In genomic region chr9:86585422-86586143, GRCh38 we compare ENCODE assay signal across 11 cellular contexts.
A peak's percentile ranks its signal among the peaks of the same experiment; 100 is the strongest.
DNase-seq lines count a peak whose midpoint lies in the region; ATAC-seq lines count a peak whose summit lies in the region.
"Had no signal": no experiment of that assay in that cellular context is flagged by ENCODE, and none has a peak within 500 bp of the region (broad histone marks: within the 10 kb centered on the region; RNA-seq: fewer than 3 reads in every experiment).

No MANE protein-coding gene starts in this region.

- no peaks in the 10 kb centered on the region for H3F3A ChIP-seq in GM23248 (ENCODE audit: insufficient read depth)

- 0 out of 2 replicates have a peak overlapping the region, but pooled peaks have one; percentile 35 for H3K9ac ChIP-seq in GM23248

- H3K4me3 ChIP-seq in GM23248 = peak overlapping the region; percentile 50

- no peaks in the 10 kb centered on the region for H3K4me1 Mint-ChIP-seq in stimulated activated effector memory CD8-positive, alpha-beta T cell treated with anti-CD3 and anti-CD28 coated beads, Interleukin-12 subunit alpha, Interleukin-12 subunit beta, amount 100 ng/mL, for 72 hours

- peak overlapping the region; percentile 9 for H3K27ac Mint-ChIP-seq in stimulated activated effector memory CD8-positive, alpha-beta T cell treated with anti-CD3 and anti-CD28 coated beads, Interleukin-12 subunit alpha, Interleukin-12 subunit beta, amount 100 ng/mL, for 72 hours
- H3K27ac Mint-ChIP-seq: activated CD8-positive, alpha-beta T cell treated with anti-CD3 and anti-CD28 coated beads for 36 hours had no signal

- H3K27me3 ChIP-seq in GM23248 (replicated peaks; ENCODE audit: insufficient read depth) = no peaks in the 10 kb centered on the region

- no peaks in the 10 kb centered on the region for H3K9me3 Mint-ChIP-seq in stimulated activated effector memory CD8-positive, alpha-beta T cell treated with anti-CD3 and anti-CD28 coated beads, Interleukin-12 subunit alpha, Interleukin-12 subunit beta, amount 100 ng/mL, for 72 hours
- H3K9me3 Mint-ChIP-seq: activated CD8-positive, alpha-beta T cell treated with anti-CD3 and anti-CD28 coated beads for 36 hours had no signal

- H2AFZ ChIP-seq in GM23248 = peak overlapping the region; percentile 74

- no peaks in the 10 kb centered on the region for H3K4me1 ChIP-seq in GM23248 (ENCODE audit: insufficient read depth)

- in situ Hi-C loops in GM23248 (cut with MboI) = no loop called here

- DNase-seq in GM23248 (no peak), amniotic epithelial cell (ENCODE audit: low read depth) (peak; percentile 86), left lobe of liver (ENCODE audit: low spot score) (no peak), NCI-H2227 (lab: John Stamatoyannopoulos, UW; ENCODE audit: unreplicated experiment) (no peak), middle frontal gyrus (ENCODE audit: extremely low spot score, low spot score) (no peak), SKM-1 (lab: John Stamatoyannopoulos, UW; ENCODE audit: unreplicated experiment) (no peak)
- DNase-seq in stimulated activated effector memory CD8-positive, alpha-beta T cell treated with anti-CD3 and anti-CD28 coated beads, Interleukin-12 subunit alpha, Interleukin-12 subunit beta, amount 100 ng/mL, for 72 hours (ENCODE audit: low spot score in 2 of 2) = no peak
- DNase-seq in stimulated activated CD4-positive, alpha-beta T cell treated with anti-CD3 and anti-CD28 coated beads, Interleukin-15, amount 100 ng/mL, for 24 hours = no peak
- DNase-seq: activated CD8-positive, alpha-beta T cell treated with anti-CD3 and anti-CD28 coated beads for 36 hours; anterior cingulate cortex; GF-D8 had no signal

- H3K27ac ChIP-seq in GM23248 = no peak overlapping the region

- H3K36me3 ChIP-seq in GM23248 (ENCODE audit: low read depth) = no peaks in the 10 kb centered on the region

- peak; percentile 79 for ATAC-seq in left lobe of liver
- no peak for ATAC-seq in stimulated activated effector memory CD8-positive, alpha-beta T cell treated with anti-CD3 and anti-CD28 coated beads, Interleukin-12 subunit alpha, Interleukin-12 subunit beta, amount 100 ng/mL, for 72 hours
- ATAC-seq: activated CD8-positive, alpha-beta T cell treated with anti-CD3 and anti-CD28 coated beads for 36 hours had no signal

- no peaks in the 10 kb centered on the region for H3K36me3 Mint-ChIP-seq in stimulated activated effector memory CD8-positive, alpha-beta T cell treated with anti-CD3 and anti-CD28 coated beads, Interleukin-12 subunit alpha, Interleukin-12 subunit beta, amount 100 ng/mL, for 72 hours

- no peaks in the 10 kb centered on the region for H3K9me3 ChIP-seq in GM23248 (ENCODE audit: low read depth)

- H4K20me1 ChIP-seq in GM23248 (ENCODE audit: insufficient read depth) = no peaks in the 10 kb centered on the region

- no peaks in the 10 kb centered on the region for H3K9me2 ChIP-seq in GM23248 (ENCODE audit: insufficient read depth)

- no peaks in the 10 kb centered on the region for H3K79me2 ChIP-seq in GM23248 (ENCODE audit: insufficient read depth)

- 28 to 33% methylated on average over 7 of the region's 7 CpGs for WGBS in GM23248 (ENCODE audit: low coverage in 1 of 2, low lambda C conversion rate in 2 of 2, missing lambda C conversion rate in 2 of 2), 2 experiments

- peak overlapping the region; percentile 42 for H3K4me3 Mint-ChIP-seq in stimulated activated effector memory CD8-positive, alpha-beta T cell treated with anti-CD3 and anti-CD28 coated beads, Interleukin-12 subunit alpha, Interleukin-12 subunit beta, amount 100 ng/mL, for 72 hours
- H3K4me3 Mint-ChIP-seq: activated CD8-positive, alpha-beta T cell treated with anti-CD3 and anti-CD28 coated beads for 36 hours had no signal

- peak overlapping the region; percentile 68 for H3K4me2 ChIP-seq in GM23248 (ENCODE audit: unreplicated experiment)
